Comparison of ENCODE assay signal across 8 cellular contexts in genomic region chr12:49069507-49070346, GRCh38. TPM values are rescaled to one million over a fixed set of nuclear protein-coding genes. Genes with fewer than 3 reads are reported as not detected.
DNase-seq lines count a peak whose midpoint lies in the region; ATAC-seq, FAIRE-seq and TF ChIP-seq lines count a peak whose summit lies in the region.

A gene with protein sequence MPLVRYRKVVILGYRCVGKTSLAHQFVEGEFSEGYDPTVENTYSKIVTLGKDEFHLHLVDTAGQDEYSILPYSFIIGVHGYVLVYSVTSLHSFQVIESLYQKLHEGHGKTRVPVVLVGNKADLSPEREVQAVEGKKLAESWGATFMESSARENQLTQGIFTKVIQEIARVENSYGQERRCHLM (minus strand): TSS chr12:49069979. CDS start chr12:49069785, 194 bp downstream.

- H3K4me3 Mint-ChIP-seq in Calu3 (ENCODE audit: low read depth, unreplicated experiment), result peak within 1 kb of the TSS; percentile 90
- peak within 1 kb of the TSS; percentile 95 to 97 for H3K4me3 Mint-ChIP-seq in effector memory CD8-positive, alpha-beta T cell

- 0% methylated on average over 45 to 49 of the region's 60 CpGs for WGBS in mesodermal cell (ENCODE audit: insufficient coverage in 2 of 2), 2 experiments

- H3K4me1 ChIP-seq in mesodermal cell (ENCODE audit: control insufficient read depth, insufficient read depth, low read length, poor library complexity, severe bottlenecking), result peaks cover 11% of the 10 kb centered on the region

- peak within 1 kb of the TSS; percentile 53 for H3K27ac ChIP-seq in mesodermal cell (ENCODE audit: low read depth, low read length, severe bottlenecking)

- H3K4me3 ChIP-seq in mesodermal cell (ENCODE audit: extremely low read depth, insufficient read depth, low read length, poor library complexity, severe bottlenecking), result peak within 1 kb of the TSS; percentile 85

- BruUV-seq in Calu3 (replicated peaks; lab: Mats Ljungman, UMichigan), result no TSS peak

- no peaks in the 10 kb centered on the region for H3K9me3 Mint-ChIP-seq in Calu3 (ENCODE audit: low read depth, unreplicated experiment)
- no peaks in the 10 kb centered on the region for H3K9me3 Mint-ChIP-seq in effector memory CD8-positive, alpha-beta T cell

- DNase-seq in Calu3, result peak; percentile 96
- DNase-seq in HTR-8/SVneo (ENCODE audit: insufficient read length, low spot score), result peak; percentile 96
- DNase-seq in NOMO-1 (lab: John Stamatoyannopoulos, UW; ENCODE audit: unreplicated experiment in 2 of 2), result peak; percentile 98 to 99
- DNase-seq in effector memory CD8-positive, alpha-beta T cell, result peak; percentile 96 to 97 (median 97)
- DNase-seq in stimulated activated CD8-positive, alpha-beta memory T cell treated with anti-CD3 and anti-CD28 coated beads, Interleukin-15, amount 100 ng/mL, for 4 hours (ENCODE audit: low read depth in 2 of 2), result peak; percentile 98 to 99

- no peak for TF ChIP-seq CTCF in Calu3 (IDR thresholded peaks at IDR 0.05; ENCODE audit: unreplicated experiment)

- no peaks in the 10 kb centered on the region for H3K27me3 Mint-ChIP-seq in Calu3 (ENCODE audit: unreplicated experiment)
- H3K27me3 Mint-ChIP-seq in effector memory CD8-positive, alpha-beta T cell, result no peaks in the 10 kb centered on the region

- peaks cover 10% of the 10 kb centered on the region for H3K36me3 Mint-ChIP-seq in Calu3 (ENCODE audit: insufficient read depth, unreplicated experiment)
- H3K36me3 Mint-ChIP-seq in effector memory CD8-positive, alpha-beta T cell (ENCODE audit: insufficient read depth), result peaks cover 10% of the 10 kb centered on the region

- peak; percentile 96 for ATAC-seq in GM21381 (IDR thresholded peaks at IDR 0.05; ENCODE audit: unreplicated experiment)
- peak; percentile 97 for ATAC-seq in effector memory CD8-positive, alpha-beta T cell (replicated peaks)

- no peaks in the 10 kb centered on the region for H3K36me3 ChIP-seq in mesodermal cell (ENCODE audit: control insufficient read depth, insufficient read depth, low read length)

- no peak within 1 kb of the TSS for H3K27ac Mint-ChIP-seq in Calu3 (ENCODE audit: unreplicated experiment)
- peak within 1 kb of the TSS; percentile 95 to 96 for H3K27ac Mint-ChIP-seq in effector memory CD8-positive, alpha-beta T cell

- no peaks in the 10 kb centered on the region for H3K4me1 Mint-ChIP-seq in Calu3 (ENCODE audit: low read depth, unreplicated experiment)
- peaks cover 13 to 17% of the 10 kb centered on the region in 2 donors for H3K4me1 Mint-ChIP-seq in effector memory CD8-positive, alpha-beta T cell (ENCODE audit: low read depth in 2 of 2)

- H3K9me3 ChIP-seq in mesodermal cell (ENCODE audit: control insufficient read depth, low read length), result no peaks in the 10 kb centered on the region

- CTCF ChIA-PET in Calu3 (lab: Charles Lee), result interaction anchor here (0.9 to 1.4 kb wide), 5 partner anchors 10 to 60 kb away, joined by 3 to 6 read pairs (median 5); no protein-coding TSS in a partner anchor
- CTCF ChIA-PET in activated CD8-positive, alpha-beta memory T cell treated with anti-CD3 and anti-CD28 coated beads for 36 hours (lab: Charles Lee), result interaction anchor here (0.6 to 1.5 kb wide), 8 partner anchors 11 to 195 kb away, joined by 3 to 17 read pairs (median 3); partner anchors contain the start of genes FKBP11 and TUBA1C

- intact Hi-C loops in Calu3 (cut with micrococcal nuclease; ENCODE audit: unreplicated experiment), result no loop called here

- FAIRE-seq in HTR-8/SVneo (lab: Jason Lieb, UNC), result peak; percentile 85

- POLR2A ChIA-PET in activated CD8-positive, alpha-beta memory T cell treated with anti-CD3 and anti-CD28 coated beads for 36 hours (lab: Charles Lee), result interaction anchor here (0.6 to 1.5 kb wide), 7 partner anchors 10 to 218 kb away, joined by 3 to 20 read pairs (median 4); partner anchors contain the start of genes DDX23 and TUBA1B

RNA-seq across cellular contexts. Expression of the gene that starts here (rescaled TPM):
- total RNA-seq in Calu3 (2022), result 2.0 and 2.6 TPM in 2 replicates
- total RNA-seq in activated CD8-positive, alpha-beta memory T cell treated with anti-CD3 and anti-CD28 coated beads for 36 hours, result 10 to 100 TPM; 10.8 to 12.9 TPM
- polyA plus RNA-seq in mesodermal cell (2013, experiment 1 of 2), result 4.6 TPM
- 4.5 TPM for polyA plus RNA-seq in mesodermal cell (2013, experiment 2 of 2)

Comparison
In these comparisons a context has a peak if more than half of its experiments do, and no peak if none do; other contexts are left out.
1. Peak in every context shown above with its lines: DNase-seq, ATAC-seq, H3K4me3 ChIP-seq and H3K27ac ChIP-seq.